ENCODE assay signal across 8 cellular contexts in genomic region chr4:182809417-182810102, GRCh38.
DNase-seq lines count a peak whose midpoint lies in the region; ATAC-seq and TF ChIP-seq lines count a peak whose summit lies in the region.

No MANE protein-coding gene starts in this region.

- no peaks in the 10 kb centered on the region for H3K9me3 ChIP-seq in PC-9 (ENCODE audit: insufficient read depth, low read depth)

- peak; percentile 18 for ATAC-seq in GM21360 (IDR thresholded peaks at IDR 0.05; ENCODE audit: unreplicated experiment)
- peak; percentile 6 for ATAC-seq in HG03469 (IDR thresholded peaks at IDR 0.05; ENCODE audit: unreplicated experiment)
- ATAC-seq in SK-N-SH treated with all-trans-retinoic acid at 6 μM for 48 hours, result no peak
- no peak for ATAC-seq in GM21737 (IDR thresholded peaks at IDR 0.05; ENCODE audit: unreplicated experiment)

- no peak for TF ChIP-seq CTCF in GM10266 (IDR thresholded peaks at IDR 0.05; ENCODE audit: control insufficient read depth, insufficient read depth, low read depth, missing control alignments)
- TF ChIP-seq CTCF in choroid plexus epithelial cell (conservative IDR thresholded peaks at IDR 0.05; ENCODE audit: low read depth, low read length), result peak; percentile 66
- no peak for TF ChIP-seq CTCF in PC-9 (conservative IDR thresholded peaks at IDR 0.05)

- H3K27me3 ChIP-seq in PC-9 (ENCODE audit: insufficient read depth, low read depth), result peaks cover 10% of the 10 kb centered on the region; the same call in 1 of the 2 replicates

- H3K79me2 ChIP-seq in PC-9 (ENCODE audit: low read depth), result no peaks in the 10 kb centered on the region

- H2AFZ ChIP-seq in PC-9, result no peak overlapping the region

- H3K9me2 ChIP-seq in PC-9 (ENCODE audit: insufficient read depth), result no peaks in the 10 kb centered on the region

- H3K27ac ChIP-seq in PC-9, result no peak overlapping the region

- no peak overlapping the region for H3K4me2 ChIP-seq in PC-9

- peak; percentile 43 for DNase-seq in GM10266 (ENCODE audit: extremely low spot score)
- DNase-seq in choroid plexus epithelial cell (ENCODE audit: low read depth), result peak; percentile 38
- no peak for DNase-seq in NCI-H2227 treated with DMSO at 0.1 percent for 48 hours (lab: John Stamatoyannopoulos, UW)
- DNase-seq in PC-9, result no peak

- CTCF ChIA-PET in PC-9 (lab: Charles Lee), result no interaction called here

- BruUV-seq in PC-9 (replicated peaks; lab: Mats Ljungman, UMichigan), result no TSS peak

- POLR2A ChIA-PET in PC-9 (lab: Charles Lee; ENCODE audit: unreplicated experiment), result no interaction called here

- no peaks in the 10 kb centered on the region for H4K20me1 ChIP-seq in PC-9 (ENCODE audit: insufficient read depth)

- intact Hi-C loops in PC-9 (cut with micrococcal nuclease; ENCODE audit: unreplicated experiment), result loop anchor here (10.0 kb wide), 2 partner anchors 1505 to 1665 kb away; no protein-coding TSS in a partner anchor

- H3K4me3 ChIP-seq in choroid plexus epithelial cell (ENCODE audit: low read depth, low read length) (no peak overlapping the region), PC-9 (no peak overlapping the region)

- H3F3A ChIP-seq in PC-9 (ENCODE audit: insufficient read depth, low read depth), result no peaks in the 10 kb centered on the region

- no peaks in the 10 kb centered on the region for H3K4me1 ChIP-seq in PC-9 (replicated peaks; ENCODE audit: insufficient read depth)

- no peaks in the 10 kb centered on the region for H3K36me3 ChIP-seq in PC-9 (ENCODE audit: low read depth)

TF ChIP-seq in SK-N-SH treated with all-trans-retinoic acid at 6 μM for 48 hours, 23 proteins besides CTCF, POLR2A, EP300 and RAD21:
- no peak for TF ChIP-seq TOX (CRISPR knock-in tag; IDR thresholded peaks at IDR 0.05; ENCODE audit: borderline replicate concordance)

Comparison
In these comparisons a context has a peak if more than half of its experiments do, and no peak if none do; other contexts are left out.
1. DNase-seq: peak in GM10266 (single experiment) and choroid plexus epithelial cell (single experiment); none in NCI-H2227 treated with DMSO at 0.1 percent for 48 hours (single experiment) and PC-9 (0 of 2).
2. ATAC-seq: peak in GM21360 (single experiment) and HG03469 (single experiment); none in SK-N-SH treated with all-trans-retinoic acid at 6 μM for 48 hours (single experiment) and GM21737 (single experiment).